13 cellular contexts compared by ENCODE assay signal in genomic region chr10:73867126-73867807, GRCh38. TPM values are rescaled to one million over a fixed set of nuclear protein-coding genes. Genes with fewer than 3 reads are reported as not detected.
DNase-seq lines count a peak whose midpoint lies in the region; ATAC-seq and TF ChIP-seq lines count a peak whose summit lies in the region.
"Had no signal": no experiment of that assay in that cellular context is flagged by ENCODE, and none has a peak within 500 bp of the region (broad histone marks: within the 10 kb centered on the region; RNA-seq: fewer than 3 reads in every experiment).

No MANE protein-coding gene starts in this region.

- no peak overlapping the region for H3K9ac ChIP-seq in smooth muscle cell (ENCODE audit: low read depth)

- H3K79me2 ChIP-seq in GM23338 (replicated peaks; ENCODE audit: insufficient read depth) (peaks cover 76% of the 10 kb centered on the region), smooth muscle cell (ENCODE audit: low read depth) (peaks cover 3% of the 10 kb centered on the region)

- H3K36me3 ChIP-seq in GM23338 (ENCODE audit: insufficient read depth) (no peaks in the 10 kb centered on the region), gastroesophageal sphincter (peaks cover 0 to 40% of the 10 kb centered on the region in 2 donors), sigmoid colon (peaks cover 0 to 47% (median 18%) of the 10 kb centered on the region in 4 donors), smooth muscle cell (ENCODE audit: low read depth) (no peaks in the 10 kb centered on the region)

- no peak for TF ChIP-seq POLR2A in gastroesophageal sphincter (IDR thresholded peaks at IDR 0.05)
- no peak for TF ChIP-seq POLR2A in sigmoid colon (IDR thresholded peaks at IDR 0.05)

- H3K27me3 ChIP-seq in GM23338 (ENCODE audit: insufficient read depth) (no peaks in the 10 kb centered on the region), gastroesophageal sphincter (no peaks in the 10 kb centered on the region), sigmoid colon (no peaks in the 10 kb centered on the region), smooth muscle cell (ENCODE audit: low read depth) (no peaks in the 10 kb centered on the region)

- POLR2A ChIA-PET in WTC11 (lab: Charles Lee), result no interaction called here

- TF ChIP-seq CTCF in GM23338 (conservative IDR thresholded peaks at IDR 0.05; ENCODE audit: low read depth in 2 of 2), result peak; percentile 31 to 41
- no peak for TF ChIP-seq CTCF in WTC11 (IDR thresholded peaks at IDR 0.05)
- TF ChIP-seq CTCF in gastroesophageal sphincter (IDR thresholded peaks at IDR 0.05), result no peak
- TF ChIP-seq CTCF in sigmoid colon (IDR thresholded peaks at IDR 0.05), result no peak
- no peak for TF ChIP-seq CTCF in smooth muscle cell (IDR thresholded peaks at IDR 0.05; ENCODE audit: borderline replicate concordance, insufficient read depth, poor library complexity, severe bottlenecking)

- H3K4me1 ChIP-seq in GM23338 (ENCODE audit: insufficient read depth), result peaks cover 15% of the 10 kb centered on the region; the same call in 1 of the 2 replicates
- peaks cover 15 to 100% (median 47%) of the 10 kb centered on the region in 3 donors for H3K4me1 ChIP-seq in gastroesophageal sphincter
- H3K4me1 ChIP-seq in sigmoid colon, result peaks cover 0 to 99% (median 99%) of the 10 kb centered on the region in 4 donors
- no peaks in the 10 kb centered on the region for H3K4me1 ChIP-seq in smooth muscle cell (ENCODE audit: low read depth)

- H3K9me3 Mint-ChIP-seq in GM23338 (no peaks in the 10 kb centered on the region), WTC11 (no peaks in the 10 kb centered on the region)

- 12 to 40% methylated on average over 2 to 5 of the region's 10 CpGs for WGBS in gastroesophageal sphincter (ENCODE audit: low coverage in 1 of 2), 2 donors
- WGBS in sigmoid colon, 2 donors, result 78 to 88% methylated on average over 10 of the region's 10 CpGs
- 79% methylated on average over 10 of the region's 10 CpGs for WGBS in smooth muscle cell (ENCODE audit: low lambda C conversion rate)

- H3K27ac Mint-ChIP-seq in GM23338 (no peak overlapping the region), WTC11 (peak overlapping the region; percentile 69)

- H3K36me3 Mint-ChIP-seq in GM23338 (ENCODE audit: low read depth) (peaks cover 49% of the 10 kb centered on the region), WTC11 (peaks cover 20% of the 10 kb centered on the region)

- peak; percentile 62 for DNase-seq in GM23338 (ENCODE audit: low spot score)
- no peak for DNase-seq in WTC11 (ENCODE audit: low spot score)
- peak; percentile 81 for DNase-seq in sigmoid colon
- no peak for DNase-seq in cerebellar nuclear complex (lab: John Stamatoyannopoulos, UW)
- no peak for DNase-seq in smooth muscle cell (lab: John Stamatoyannopoulos, UW; ENCODE audit: unreplicated experiment)
- DNase-seq in KBM-7, result no peak
- DNase-seq: DMS53; islet precursor cell; NCI-H2081 treated with DMSO at 0.1 percent for 48 hours; SHP77 treated with DMSO at 0.1 percent for 48 hours; stimulated activated CD8-positive, alpha-beta memory T cell treated with anti-CD3 and anti-CD28 coated beads, Interleukin-4, amount 100 ng/mL, for 48 hours had no signal

- ATAC-seq in GM23338, result peak; percentile 73
- ATAC-seq in WTC11, result peak; percentile 61
- peak; percentile 65 for ATAC-seq in gastroesophageal sphincter
- no peak for ATAC-seq in GM18498 (IDR thresholded peaks at IDR 0.05; ENCODE audit: unreplicated experiment)

- H3K27me3 Mint-ChIP-seq in GM23338 (ENCODE audit: insufficient read depth, low read depth, poor library complexity) (peaks cover 13% of the 10 kb centered on the region), WTC11 (ENCODE audit: low read depth) (no peaks in the 10 kb centered on the region)

- no peaks in the 10 kb centered on the region for H3K9me3 ChIP-seq in gastroesophageal sphincter
- H3K9me3 ChIP-seq in sigmoid colon, result no peaks in the 10 kb centered on the region
- H3K9me3 ChIP-seq in smooth muscle cell (replicated peaks; ENCODE audit: low read depth), result no peaks in the 10 kb centered on the region

- no peak overlapping the region for H2AFZ ChIP-seq in GM23338
- H2AFZ ChIP-seq in smooth muscle cell (ENCODE audit: low read depth), result no peak overlapping the region

- no peak overlapping the region; the same call in 2 of the 3 replicates for H3K4me3 Mint-ChIP-seq in GM23338
- no peak overlapping the region for H3K4me3 Mint-ChIP-seq in WTC11

- H3K27ac ChIP-seq in GM23338 (ENCODE audit: low read depth), result peak overlapping the region; percentile 89
- H3K27ac ChIP-seq in gastroesophageal sphincter, result peak overlapping the region; percentile 21 to 90 (median 88)
- peak overlapping the region; percentile 84 to 94 (median 92) for H3K27ac ChIP-seq in sigmoid colon
- H3K27ac ChIP-seq in smooth muscle cell (ENCODE audit: low read depth), result no peak overlapping the region

- H3K4me3 ChIP-seq in GM23338 (no peak overlapping the region), gastroesophageal sphincter (peak overlapping the region in 1 of 2 donors; percentile 24), sigmoid colon (peak overlapping the region in 2 of 4 donors; percentile 12 to 14), smooth muscle cell (no peak overlapping the region)

- intact Hi-C loops in sigmoid colon (cut with DNase I), result no loop called here

- H3K4me1 Mint-ChIP-seq in GM23338, result peaks cover 36% of the 10 kb centered on the region
- H3K4me1 Mint-ChIP-seq in WTC11, result peaks cover 25% of the 10 kb centered on the region

- in situ Hi-C loops in KBM-7 (cut with MboI; ENCODE audit: low pct_unique_long_range_greater_than_20kb, low sequenced_read_pairs), result no loop called here

- H3K4me2 ChIP-seq in GM23338 (peak overlapping the region; percentile 57; the same call in 1 of the 2 replicates), smooth muscle cell (no peak overlapping the region)

- CTCF ChIA-PET in WTC11 (lab: Charles Lee), result interaction anchor here (0.6 to 6.8 kb wide), 12 partner anchors 8 to 236 kb away, joined by 3 to 52 read pairs (median 4); no protein-coding TSS in a partner anchor

- H4K20me1 ChIP-seq in GM23338 (replicated peaks; ENCODE audit: insufficient read depth) (peaks cover 25% of the 10 kb centered on the region; the same call in 1 of the 2 replicates), smooth muscle cell (ENCODE audit: low read depth) (peaks cover 22% of the 10 kb centered on the region)

- no peaks in the 10 kb centered on the region for H3K9me2 ChIP-seq in GM23338 (ENCODE audit: insufficient read depth)

- no peak for TF ChIP-seq EP300 in gastroesophageal sphincter (IDR thresholded peaks at IDR 0.05)
- no peak for TF ChIP-seq EP300 in sigmoid colon (IDR thresholded peaks at IDR 0.05)

- peaks cover 14% of the 10 kb centered on the region; the same call in 1 of the 2 replicates for H3F3A ChIP-seq in GM23338 (replicated peaks; ENCODE audit: low read depth)
- no peaks in the 10 kb centered on the region for H3F3A ChIP-seq in smooth muscle cell (ENCODE audit: low read depth)

TF ChIP-seq in WTC11, 78 proteins besides CTCF, POLR2A, EP300 and RAD21:
- TF ChIP-seq SOX15 (CRISPR knock-in tag; IDR thresholded peaks at IDR 0.05), result no peak
TF ChIP-seq in WTC11: peak in this region for 0.

RNA-seq across cellular contexts. Expression of gene CAMK2G, which starts 7.1 kb away (rescaled TPM):
- 32.8 and 34.1 TPM in 2 replicates for total RNA-seq in GM23338 (2014; rRNA removed; shearing (Covaris generic))
- polyA plus RNA-seq in GM23338 (2016; fragmentation: Nextera tagmentation; extraction: Ambion mirVana), result 30.1 and 30.6 TPM in 2 replicates
- total RNA-seq in WTC11 (2021), result 34.9 to 39.9 TPM (median 34.9 TPM) in 3 replicates
- 100 to 1,000 TPM in 3 of 4 donors, 10 to 100 TPM in 1; 82.3 to 207 (median 155) TPM for total RNA-seq in gastroesophageal sphincter
- total RNA-seq in sigmoid colon, result 100 to 1,000 TPM; 153 to 221 (median 209) TPM
- polyA plus RNA-seq in sigmoid colon, result 10 to 100 TPM; 14.4 to 34.8 (median 17.6) TPM
- total RNA-seq in smooth muscle cell, result 10.5 and 10.8 TPM in 2 replicates
- polyA plus RNA-seq in smooth muscle cell, result 2.2 and 4.0 TPM in 2 replicates

RNA-seq across cellular contexts. Expression of gene PLAU, which starts 43.7 kb away (rescaled TPM):
- 13.3 and 14.5 TPM in 2 replicates for total RNA-seq in GM23338 (2014; rRNA removed; shearing (Covaris generic))
- 17.5 and 18.0 TPM in 2 replicates for polyA plus RNA-seq in GM23338 (2016; fragmentation: Nextera tagmentation; extraction: Ambion mirVana)
- 15.0 to 18.0 TPM (median 16.2 TPM) in 3 replicates for total RNA-seq in WTC11 (2021)
- 10 to 100 TPM in 1 of 4 donors, 1 to 10 TPM in 3; 1.1 to 43.3 (median 8.3) TPM for total RNA-seq in gastroesophageal sphincter
- 1 to 10 TPM; 2.5 to 9.4 (median 3.7) TPM for total RNA-seq in sigmoid colon
- polyA plus RNA-seq in sigmoid colon, result 10 to 100 TPM in 1 of 3 donors, 1 to 10 TPM in 2; 3.6 to 15.7 (median 9.9) TPM
- total RNA-seq in smooth muscle cell, result 4.1 and 10.7 TPM in 2 replicates
- polyA plus RNA-seq in smooth muscle cell, result 9.2 and 28.9 TPM in 2 replicates

RNA-seq across cellular contexts. Expression of gene NDST2, which starts 55.9 kb away (rescaled TPM):
- total RNA-seq in GM23338 (2014; rRNA removed; shearing (Covaris generic)), result 15.3 and 21.1 TPM in 2 replicates
- polyA plus RNA-seq in GM23338 (2016; fragmentation: Nextera tagmentation; extraction: Ambion mirVana), result 7.4 and 9.4 TPM in 2 replicates
- 26.3 to 32.3 TPM (median 31.1 TPM) in 3 replicates for total RNA-seq in WTC11 (2021)
- 10 to 100 TPM; 17.9 to 53.9 (median 25.7) TPM for total RNA-seq in gastroesophageal sphincter
- 10 to 100 TPM; 23.9 to 56.2 (median 28.3) TPM for total RNA-seq in sigmoid colon
- 10 to 100 TPM in 2 of 3 donors, 1 to 10 TPM in 1; 3.9 to 21.0 (median 17.0) TPM for polyA plus RNA-seq in sigmoid colon
- total RNA-seq in smooth muscle cell, result 12.4 and 13.3 TPM in 2 replicates
- polyA plus RNA-seq in smooth muscle cell, result 11.1 and 15.2 TPM in 2 replicates

Comparison
In these comparisons a context has a peak if more than half of its experiments do, and no peak if none do; other contexts are left out.
1. DNase-seq: peak in GM23338 (single experiment) and sigmoid colon (single experiment); none in WTC11 (single experiment), cerebellar nuclear complex (0 of 2), smooth muscle cell (single experiment) and KBM-7 (single experiment).
2. CTCF ChIP-seq: peak in GM23338 (2 of 2); none in WTC11 (single experiment), gastroesophageal sphincter (0 of 4), sigmoid colon (0 of 4) and smooth muscle cell (single experiment).